ENCODE assay signal across 17 cellular contexts in genomic region chr2:12032975-12033374, GRCh38.
A peak's percentile ranks its signal among the peaks of the same experiment; 100 is the strongest.
DNase-seq lines count a peak whose midpoint lies in the region; ATAC-seq and TF ChIP-seq lines count a peak whose summit lies in the region.
"Had no signal": no experiment of that assay in that cellular context is flagged by ENCODE, and none has a peak within 500 bp of the region (broad histone marks: within the 10 kb centered on the region; RNA-seq: fewer than 3 reads in every experiment).

No MANE protein-coding gene starts in this region.

- H2BK20ac ChIP-seq in IMR-90 (ENCODE audit: low read depth, low read length), result peak overlapping the region; percentile 45

- H2AK9ac ChIP-seq in IMR-90 (replicated peaks; ENCODE audit: low read depth, low read length, poor library complexity), result no peak overlapping the region

- H2AK5ac ChIP-seq in IMR-90 (ENCODE audit: low read depth, low read length), result no peak overlapping the region

- H3K36me3 Mint-ChIP-seq in T-helper 17 cell (ENCODE audit: low read depth) (no peaks in the 10 kb centered on the region), memory B cell (peaks cover 3% of the 10 kb centered on the region), type B pancreatic cell (peaks cover 3% of the 10 kb centered on the region)
- peaks cover 0 to 3% (median 0%) of the 10 kb centered on the region in 5 donors for H3K36me3 Mint-ChIP-seq in naive thymus-derived CD4-positive, alpha-beta T cell

- CTCF ChIA-PET in IMR-90 (lab: Yijun Ruan, JAX), result interaction anchor here (1.3 kb wide), 1 partner anchor 19 kb away, joined by 3 read pairs; no protein-coding TSS in a partner anchor
- CTCF ChIA-PET in naive thymus-derived CD4-positive, alpha-beta T cell (lab: Charles Lee), result interaction anchor here (0.6 to 1.2 kb wide), 3 partner anchors 11 to 137 kb away, joined by 3 to 10 read pairs (median 4); no protein-coding TSS in a partner anchor

- H3K27me3 Mint-ChIP-seq in T-helper 17 cell, result no peaks in the 10 kb centered on the region
- H3K27me3 Mint-ChIP-seq in memory B cell, result no peaks in the 10 kb centered on the region
- H3K27me3 Mint-ChIP-seq in naive thymus-derived CD4-positive, alpha-beta T cell, result peaks cover 0 to 14% (median 0%) of the 10 kb centered on the region in 5 donors
- peaks cover 3% of the 10 kb centered on the region for H3K27me3 Mint-ChIP-seq in type B pancreatic cell

- H2AFZ ChIP-seq in IMR-90 (replicated peaks; ENCODE audit: low read length, poor library complexity), result no peak overlapping the region

- H3K27ac Mint-ChIP-seq in T-helper 17 cell (peak overlapping the region; percentile 43), memory B cell (peak overlapping the region; percentile 89), type B pancreatic cell (no peak overlapping the region)
- H3K27ac Mint-ChIP-seq in naive thymus-derived CD4-positive, alpha-beta T cell, result no peak overlapping the region
- H3K27ac Mint-ChIP-seq: activated CD8-positive, alpha-beta memory T cell treated with anti-CD3 and anti-CD28 coated beads, Interleukin-2, amount 10 ng/mL, durations not matched to agents 7 days and 5 days had no signal

- H4K8ac ChIP-seq in IMR-90 (ENCODE audit: low read depth in 2 of 2, low read length in 2 of 2), result peak overlapping the region; percentile 20 to 80

- H3K4me3 Mint-ChIP-seq in T-helper 17 cell (no peak overlapping the region), memory B cell (peak overlapping the region; percentile 39), type B pancreatic cell (no peak overlapping the region)
- no peak overlapping the region for H3K4me3 Mint-ChIP-seq in naive thymus-derived CD4-positive, alpha-beta T cell
- H3K4me3 Mint-ChIP-seq: activated CD8-positive, alpha-beta memory T cell treated with anti-CD3 and anti-CD28 coated beads, Interleukin-2, amount 10 ng/mL, durations not matched to agents 7 days and 5 days had no signal

- no peak for TF ChIP-seq RAD21 in IMR-90 (IDR thresholded peaks at IDR 0.05; ENCODE audit: low read length)

- H3K9me1 ChIP-seq in IMR-90 (ENCODE audit: insufficient read depth, low read length), result 0 out of 2 replicates have a peak, but pooled peaks cover 3% of the 10 kb centered on the region

- peak overlapping the region; percentile 54 for H3K14ac ChIP-seq in IMR-90 (replicated peaks; ENCODE audit: low read depth, low read length)

- H3K36me3 ChIP-seq in BLaER1 (no peaks in the 10 kb centered on the region), IMR-90 (ENCODE audit: control insufficient read depth, insufficient read depth, low read length) (no peaks in the 10 kb centered on the region)
- H3K36me3 ChIP-seq in naive thymus-derived CD4-positive, alpha-beta T cell (ENCODE audit: control insufficient read depth in 2 of 3, insufficient read depth in 3 of 3, low read length in 3 of 3), result no peaks in the 10 kb centered on the region
- H3K36me3 ChIP-seq: right lobe of liver had no signal

- ATAC-seq in IMR-90 (ENCODE audit: low read depth), result peak; percentile 80
- ATAC-seq in T-helper 17 cell, result no peak
- no peak for ATAC-seq in memory B cell (ENCODE audit: low read depth)
- ATAC-seq in naive thymus-derived CD4-positive, alpha-beta T cell, result no peak
- ATAC-seq: activated CD8-positive, alpha-beta memory T cell treated with anti-CD3 and anti-CD28 coated beads, Interleukin-2, amount 10 ng/mL, durations not matched to agents 7 days and 5 days; foreskin keratinocyte had no signal

- TF ChIP-seq CTCF in IMR-90 (conservative IDR thresholded peaks at IDR 0.05; ENCODE audit: low read depth, low read length) (no peak), type B pancreatic cell (conservative IDR thresholded peaks at IDR 0.05) (no peak)

- BruUV-seq in IMR-90 (replicated peaks; lab: Mats Ljungman, UMichigan), result no TSS peak

- H3K9ac ChIP-seq in BLaER1 (peak overlapping the region; percentile 64), IMR-90 (ENCODE audit: low read depth, low read length) (no peak overlapping the region)

- H3K4me3 ChIP-seq in BLaER1, result no peak overlapping the region
- H3K4me3 ChIP-seq in IMR-90 (ENCODE audit: insufficient read depth, low read depth, low read length), result no peak overlapping the region
- H3K4me3 ChIP-seq in naive thymus-derived CD4-positive, alpha-beta T cell (ENCODE audit: low read length), result no peak overlapping the region
- H3K4me3 ChIP-seq: right lobe of liver had no signal

- H3K4me1 Mint-ChIP-seq in T-helper 17 cell (peaks cover 21% of the 10 kb centered on the region), memory B cell (peaks cover 58% of the 10 kb centered on the region), type B pancreatic cell (ENCODE audit: unreplicated experiment) (no peaks in the 10 kb centered on the region)
- peaks cover 3 to 52% (median 38%) of the 10 kb centered on the region in 7 donors for H3K4me1 Mint-ChIP-seq in naive thymus-derived CD4-positive, alpha-beta T cell
- H3K4me1 Mint-ChIP-seq: activated CD8-positive, alpha-beta memory T cell treated with anti-CD3 and anti-CD28 coated beads, Interleukin-2, amount 10 ng/mL, durations not matched to agents 7 days and 5 days had no signal

- peak overlapping the region; percentile 73 for H4K5ac ChIP-seq in IMR-90 (ENCODE audit: low read depth, low read length)

- H2BK15ac ChIP-seq in IMR-90 (ENCODE audit: low read depth, low read length), result peak overlapping the region; percentile 52; the same call in 2 of the 3 replicates

- no peaks in the 10 kb centered on the region for H3K79me1 ChIP-seq in IMR-90 (ENCODE audit: low read depth in 1 of 2, low read length in 2 of 2)

- DNase-seq in IMR-90 (peak; percentile 37), T-helper 17 cell (no peak), memory B cell (ENCODE audit: low spot score in 2 of 2) (no peak), NCI-H69 (lab: John Stamatoyannopoulos, UW) (no peak), type B pancreatic cell (ENCODE audit: extremely low spot score, unreplicated experiment) (no peak)
- no peak for DNase-seq in stimulated activated CD4-positive, alpha-beta T cell treated with anti-CD3 and anti-CD28 coated beads, Interleukin-2, amount 100 ng/mL, for 48 hours
- DNase-seq in naive thymus-derived CD4-positive, alpha-beta T cell, result no peak
- DNase-seq: activated CD8-positive, alpha-beta memory T cell treated with anti-CD3 and anti-CD28 coated beads, Interleukin-2, amount 10 ng/mL, durations not matched to agents 7 days and 5 days; activated gamma-delta T cell; AML-193; hypothalamus; midbrain; NCI-H146; NCI-H345; right lobe of liver had no signal

- no peak overlapping the region for H3K23ac ChIP-seq in IMR-90 (ENCODE audit: low read depth, low read length)

- POLR2A ChIA-PET in IMR-90 (lab: Charles Lee; ENCODE audit: unreplicated experiment), result no interaction called here
- POLR2A ChIA-PET in naive thymus-derived CD4-positive, alpha-beta T cell (lab: Charles Lee), result interaction anchor here (0.7 kb wide), 1 partner anchor 24 kb away, joined by 4 read pairs; no protein-coding TSS in a partner anchor

- dilution Hi-C loops in IMR-90 (cut with HindIII; ENCODE audit: low sequenced_read_pairs, unreplicated experiment), result no loop called here

- peak overlapping the region; percentile 71 for H2BK120ac ChIP-seq in IMR-90 (ENCODE audit: low read depth, low read length)

- no peak overlapping the region for H3K56ac ChIP-seq in IMR-90 (ENCODE audit: extremely low read depth, insufficient read depth, low read length)

- H4K20me1 ChIP-seq in BLaER1 (no peaks in the 10 kb centered on the region), IMR-90 (ENCODE audit: insufficient read depth, low read length) (no peaks in the 10 kb centered on the region)

- H3K4me2 ChIP-seq in BLaER1 (peak overlapping the region; percentile 84), IMR-90 (ENCODE audit: low read depth, low read length) (peak overlapping the region; percentile 56; the same call in 1 of the 2 replicates)

- TF ChIP-seq POLR2A in IMR-90 (IDR thresholded peaks at IDR 0.05; ENCODE audit: low read depth, low read length), result no peak

- peak overlapping the region; percentile 81 for H3K27ac ChIP-seq in BLaER1
- peak overlapping the region; percentile 51 for H3K27ac ChIP-seq in IMR-90 (ENCODE audit: insufficient read depth, low read length)
- no peak overlapping the region for H3K27ac ChIP-seq in naive thymus-derived CD4-positive, alpha-beta T cell (ENCODE audit: low read depth, low read length)
- H3K27ac ChIP-seq: foreskin keratinocyte, right lobe of liver had no signal

- H2BK5ac ChIP-seq in IMR-90 (ENCODE audit: low read depth, low read length, poor library complexity, severe bottlenecking), result peak overlapping the region; percentile 14

- peaks cover 68% of the 10 kb centered on the region for H3K4me1 ChIP-seq in BLaER1
- peaks cover 3% of the 10 kb centered on the region for H3K4me1 ChIP-seq in IMR-90 (ENCODE audit: control insufficient read depth, insufficient read depth, low read length)
- H3K4me1 ChIP-seq in naive thymus-derived CD4-positive, alpha-beta T cell (ENCODE audit: control insufficient read depth in 2 of 2, insufficient read depth in 2 of 2, low read length in 2 of 2), result peaks cover 15 to 21% of the 10 kb centered on the region in 2 donors
- H3K4me1 ChIP-seq: foreskin keratinocyte, right lobe of liver had no signal

- H3K18ac ChIP-seq in IMR-90 (ENCODE audit: low read depth, low read length), result peak overlapping the region; percentile 81

- H3K9me3 ChIP-seq in BLaER1 (0 out of 2 replicates have a peak, but pooled peaks cover 4% of the 10 kb centered on the region), IMR-90 (ENCODE audit: control insufficient read depth, insufficient read depth, low read length) (no peaks in the 10 kb centered on the region), T-helper 17 cell (ENCODE audit: control insufficient read depth, low read length, poor library complexity, severe bottlenecking) (no peaks in the 10 kb centered on the region)
- H3K9me3 ChIP-seq in naive thymus-derived CD4-positive, alpha-beta T cell (ENCODE audit: control insufficient read depth in 2 of 3, low read length in 3 of 3), result no peaks in the 10 kb centered on the region
- H3K9me3 ChIP-seq: right lobe of liver had no signal

- H3K9me3 Mint-ChIP-seq in memory B cell, result peaks cover 3% of the 10 kb centered on the region
- peaks cover 0 to 6% (median 1%) of the 10 kb centered on the region in 11 donors for H3K9me3 Mint-ChIP-seq in naive thymus-derived CD4-positive, alpha-beta T cell
- H3K9me3 Mint-ChIP-seq in type B pancreatic cell, result peaks cover 10% of the 10 kb centered on the region

- H3K27me3 ChIP-seq in BLaER1 (no peaks in the 10 kb centered on the region), IMR-90 (ENCODE audit: control insufficient read depth, insufficient read depth, low read length) (no peaks in the 10 kb centered on the region)
- no peaks in the 10 kb centered on the region for H3K27me3 ChIP-seq in naive thymus-derived CD4-positive, alpha-beta T cell (ENCODE audit: control insufficient read depth in 2 of 2, insufficient read depth in 2 of 2, low read length in 2 of 2)
- H3K27me3 ChIP-seq: right lobe of liver had no signal

- WGBS in IMR-90 (ENCODE audit: extremely low coverage in 2 of 2, insufficient read length in 1 of 2), 2 experiments, result no CpG with 5 or more reads among the region's 2 CpGs

- intact Hi-C loops in IMR-90 (cut with micrococcal nuclease), result loop anchor here (1.0 kb wide), 1 partner anchor 684 kb away; no protein-coding TSS in a partner anchor
- intact Hi-C loops in naive thymus-derived CD4-positive, alpha-beta T cell (cut with micrococcal nuclease), result no loop called here

- peak overlapping the region; percentile 87 for H4K91ac ChIP-seq in IMR-90 (ENCODE audit: insufficient read depth, low read depth, low read length)

- peak overlapping the region; percentile 75 for H3K4ac ChIP-seq in IMR-90 (ENCODE audit: low read depth, low read length)

- in situ Hi-C loops in IMR-90 (cut with MboI; ENCODE audit: low sequenced_read_pairs), result no loop called here

Comparison
In these comparisons a context has a peak if more than half of its experiments do, and no peak if none do; other contexts are left out.
1. H3K27ac Mint-ChIP-seq: peak in T-helper 17 cell (single experiment) and memory B cell (single experiment); none in naive thymus-derived CD4-positive, alpha-beta T cell (0 of 9) and type B pancreatic cell (single experiment).